In the genomic region with DNA sequence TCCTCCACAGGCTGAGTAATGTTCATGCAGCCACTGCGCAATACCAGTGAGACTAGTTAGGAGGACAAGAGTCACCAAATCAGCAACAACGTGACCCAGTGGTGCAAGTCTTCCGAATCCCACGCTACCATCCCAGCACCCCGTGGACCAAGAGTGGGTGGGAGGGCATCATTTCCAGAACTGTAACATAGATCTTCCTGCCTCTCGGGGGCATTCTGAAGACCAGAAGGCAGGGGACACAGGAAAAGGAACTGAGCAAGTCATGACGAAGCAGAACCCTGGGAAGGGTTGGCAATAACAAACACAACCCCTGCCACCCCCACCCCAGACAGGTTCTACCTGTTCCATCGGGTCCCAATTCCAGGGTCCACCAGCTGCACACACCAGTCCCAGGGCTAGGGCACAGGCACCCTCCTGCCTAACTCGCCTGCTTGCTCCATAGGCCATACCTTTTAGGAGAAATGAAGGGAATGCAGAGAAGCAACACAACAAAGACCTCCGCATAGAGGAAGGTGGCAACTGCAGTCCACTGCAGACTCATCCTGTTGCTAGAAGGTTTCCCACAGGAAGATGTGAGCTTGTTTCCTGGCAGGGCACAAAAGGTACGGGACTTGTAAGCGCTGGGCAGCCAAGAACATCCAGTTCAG, we compare ENCODE assay signal across 9 cellular contexts. TPM values are rescaled to one million over a fixed set of nuclear protein-coding genes. Genes with fewer than 3 reads are reported as not detected.
A peak's percentile ranks its signal among the peaks of the same experiment; 100 is the strongest.
DNase-seq lines count a peak whose midpoint lies in the region; ATAC-seq and TF ChIP-seq lines count a peak whose summit lies in the region.
"Had no signal": no experiment of that assay in that cellular context is flagged by ENCODE, and none has a peak within 500 bp of the region (broad histone marks: within the 10 kb centered on the region; RNA-seq: fewer than 3 reads in every experiment).

No MANE protein-coding gene starts in this region.

- DNase-seq in ELF-1 (ENCODE audit: low read depth, low spot score) (peak; percentile 64), NT2/D1 (ENCODE audit: low read depth, low spot score) (no peak), endodermal cell (no peak), osteocyte (ENCODE audit: extremely low spot score, unreplicated experiment) (no peak), NCI-H2171 (lab: John Stamatoyannopoulos, UW) (no peak), caudate nucleus (lab: John Stamatoyannopoulos, UW) (no peak), NCI-H1092 (lab: John Stamatoyannopoulos, UW) (no peak)
- DNase-seq: NCI-H187 treated with DMSO at 0.1 percent for 48 hours had no signal

- TF ChIP-seq CTCF in endodermal cell (conservative IDR thresholded peaks at IDR 0.05) (no peak), osteocyte (IDR thresholded peaks at IDR 0.05) (no peak)

- H3K4me1 Mint-ChIP-seq in endodermal cell = peaks cover 14% of the 10 kb centered on the region
- peaks cover 30% of the 10 kb centered on the region for H3K4me1 Mint-ChIP-seq in osteocyte (ENCODE audit: unreplicated experiment)

- ATAC-seq in GM18861 (IDR thresholded peaks at IDR 0.05; ENCODE audit: unreplicated experiment) = no peak

- H3K9ac ChIP-seq in NT2/D1 (ENCODE audit: insufficient read length, low read depth) (peak overlapping the region; percentile 77), endodermal cell (ENCODE audit: extremely low read depth, low read length, poor library complexity, severe bottlenecking) (peak overlapping the region; percentile 59)

- H3K27ac ChIP-seq in endodermal cell (ENCODE audit: low read depth, low read length) = no peak overlapping the region
- H3K27ac ChIP-seq in caudate nucleus (ENCODE audit: low read depth, low read length) = no peak overlapping the region

- H3K9me3 Mint-ChIP-seq in endodermal cell = peaks cover 57% of the 10 kb centered on the region
- H3K9me3 Mint-ChIP-seq in osteocyte (ENCODE audit: unreplicated experiment) = peaks cover 5% of the 10 kb centered on the region

- H3K4me3 Mint-ChIP-seq in endodermal cell = peak overlapping the region; percentile 77
- peak overlapping the region; percentile 84 for H3K4me3 Mint-ChIP-seq in osteocyte (ENCODE audit: unreplicated experiment)

- H3K27ac Mint-ChIP-seq in endodermal cell = peak overlapping the region; percentile 89
- peak overlapping the region; percentile 78 for H3K27ac Mint-ChIP-seq in osteocyte (ENCODE audit: unreplicated experiment)

- H3K4me1 ChIP-seq in NT2/D1 (ENCODE audit: insufficient read depth, insufficient read length) (peaks cover 8% of the 10 kb centered on the region), endodermal cell (ENCODE audit: control insufficient read depth, insufficient read depth, low read length) (peaks cover 8% of the 10 kb centered on the region)

- H3K9me3 ChIP-seq in NT2/D1 (ENCODE audit: insufficient read depth, low read length) (no peaks in the 10 kb centered on the region), endodermal cell (ENCODE audit: control insufficient read depth, low read length) (no peaks in the 10 kb centered on the region)

- H3K36me3 Mint-ChIP-seq in endodermal cell (ENCODE audit: low read depth) (peaks cover 32% of the 10 kb centered on the region), osteocyte (ENCODE audit: unreplicated experiment) (peaks cover 10% of the 10 kb centered on the region)

- 72 to 78% methylated on average over 3 to 12 of the region's 12 CpGs for WGBS in endodermal cell (ENCODE audit: insufficient coverage in 1 of 2, insufficient read length in 1 of 2), 2 experiments

- H3K36me3 ChIP-seq in NT2/D1 (ENCODE audit: insufficient read depth, insufficient read length, low read length) (peaks cover 34% of the 10 kb centered on the region), endodermal cell (ENCODE audit: control insufficient read depth, insufficient read depth, low read length) (peaks cover 34% of the 10 kb centered on the region)

- peak overlapping the region; percentile 51 for H3K4me3 ChIP-seq in NT2/D1 (ENCODE audit: insufficient read length, low read depth)
- H3K4me3 ChIP-seq in endodermal cell (ENCODE audit: low read length) = peak overlapping the region; percentile 88

- H3K27me3 ChIP-seq in NT2/D1 (ENCODE audit: insufficient read depth, insufficient read length) (no peaks in the 10 kb centered on the region), endodermal cell (ENCODE audit: control insufficient read depth, insufficient read depth, low read length, poor library complexity, severe bottlenecking) (no peaks in the 10 kb centered on the region)

- H3K27me3 Mint-ChIP-seq in endodermal cell (ENCODE audit: insufficient read depth) (no peaks in the 10 kb centered on the region), osteocyte (ENCODE audit: unreplicated experiment) (no peaks in the 10 kb centered on the region)

RNA-seq across cellular contexts. Expression of a gene that starts 1.4 kb away (rescaled TPM):
- total RNA-seq in endodermal cell (100 to 1,000 TPM; 192 to 206 TPM), osteocyte (172 and 188 TPM in 2 replicates)
- polyA plus RNA-seq in endodermal cell (2013, experiment 1 of 2) = 116 TPM
- polyA plus RNA-seq in endodermal cell (2013, experiment 2 of 2) = 113 TPM

RNA-seq across cellular contexts. Expression of a gene that starts 1.8 kb away (rescaled TPM):
- total RNA-seq in endodermal cell = 10 to 100 TPM; 17.9 to 18.2 TPM
- 12.6 TPM for polyA plus RNA-seq in endodermal cell (2013, experiment 1 of 2)
- 15.8 TPM for polyA plus RNA-seq in endodermal cell (2013, experiment 2 of 2)
- total RNA-seq in osteocyte = 19.7 and 22.3 TPM in 2 replicates

RNA-seq across cellular contexts. Expression of a gene that starts 35.1 kb away (rescaled TPM):
- total RNA-seq in endodermal cell (100 to 1,000 TPM in 1 of 2 donors, 10 to 100 TPM in 1; 57.6 to 121 TPM), osteocyte (74.1 and 77.0 TPM in 2 replicates)
- 144 TPM for polyA plus RNA-seq in endodermal cell (2013, experiment 1 of 2)
- 117 TPM for polyA plus RNA-seq in endodermal cell (2013, experiment 2 of 2)

RNA-seq across cellular contexts. Expression of a gene that starts 41.2 kb away (rescaled TPM):
- total RNA-seq in endodermal cell (1 to 10 TPM; 1.1 TPM), osteocyte (8.7 and 9.1 TPM in 2 replicates)
- 4.5 TPM for polyA plus RNA-seq in endodermal cell (2013, experiment 1 of 2)
- 2.6 TPM for polyA plus RNA-seq in endodermal cell (2013, experiment 2 of 2)

RNA-seq across cellular contexts. Expression of a gene that starts 49.2 kb away (rescaled TPM):
- total RNA-seq in endodermal cell (10 to 100 TPM in 1 of 2 donors, 1 to 10 TPM in 1; 2.8 to 12.9 TPM), osteocyte (3.6 and 5.1 TPM in 2 replicates)
- polyA plus RNA-seq in endodermal cell (2013, experiment 1 of 2) = 11.1 TPM
- polyA plus RNA-seq in endodermal cell (2013, experiment 2 of 2) = 9.0 TPM
